12 cellular contexts compared by ENCODE assay signal in genomic region chr14:88831285-88831684, GRCh38. TPM values are rescaled to one million over a fixed set of nuclear protein-coding genes. Genes with fewer than 3 reads are reported as not detected.
DNase-seq lines count a peak whose midpoint lies in the region; ATAC-seq and TF ChIP-seq lines count a peak whose summit lies in the region.
"Had no signal": no experiment of that assay in that cellular context is flagged by ENCODE, and none has a peak within 500 bp of the region (broad histone marks: within the 10 kb centered on the region; RNA-seq: fewer than 3 reads in every experiment).

No MANE protein-coding gene starts in this region.

- CTCF ChIA-PET in PC-3 (lab: Charles Lee) = no interaction called here

- H3K4me1 Mint-ChIP-seq in T-helper 17 cell = peaks cover 3% of the 10 kb centered on the region

- peak; percentile 57 for DNase-seq in Daoy (ENCODE audit: low read depth)
- DNase-seq in PC-3 = peak; percentile 83
- peak; percentile 11 for DNase-seq in dermis blood vessel endothelial cell
- DNase-seq in prostate gland (ENCODE audit: low spot score) = peak; percentile 28
- no peak for DNase-seq in H7
- no peak for DNase-seq in SIG-M5 (lab: John Stamatoyannopoulos, UW)
- no peak for DNase-seq in T-helper 17 cell
- no peak for DNase-seq in G401 (ENCODE audit: low spot score)
- DNase-seq: activated B cell treated with CpG ODN at 0.5 μM for 24 hours, NCI-H2227 treated with DMSO at 0.1 percent for 48 hours, upper lobe of right lung had no signal

- TF ChIP-seq CTCF in PC-3 (conservative IDR thresholded peaks at IDR 0.05; ENCODE audit: low read depth, low read length) = no peak
- no peak for TF ChIP-seq CTCF in prostate gland (IDR thresholded peaks at IDR 0.05)

- intact Hi-C loops in PC-3 (cut with micrococcal nuclease) = no loop called here
- intact Hi-C loops in prostate gland (cut with DNase I) = no loop called here

- no peak overlapping the region for H2AFZ ChIP-seq in PC-3 (ENCODE audit: low read length)

- peaks cover 35% of the 10 kb centered on the region for H3K79me2 ChIP-seq in PC-3 (ENCODE audit: low read length)

- in situ Hi-C loops in G401 (cut with HindIII; ENCODE audit: low sequenced_read_pairs) = no loop called here

- no peaks in the 10 kb centered on the region for H3K9me2 ChIP-seq in PC-3 (replicated peaks; ENCODE audit: low read length)

- H3K9me3 ChIP-seq in PC-3 (ENCODE audit: low read length) (no peaks in the 10 kb centered on the region), prostate gland (no peaks in the 10 kb centered on the region), T-helper 17 cell (ENCODE audit: control insufficient read depth, low read length, poor library complexity, severe bottlenecking) (no peaks in the 10 kb centered on the region)
- H3K9me3 ChIP-seq: upper lobe of right lung had no signal

- peaks cover 7% of the 10 kb centered on the region for H3K27me3 Mint-ChIP-seq in T-helper 17 cell
- H3K27me3 Mint-ChIP-seq: activated B cell treated with CpG ODN at 0.5 μM for 24 hours had no signal

- H3K36me3 ChIP-seq in PC-3 (ENCODE audit: low read depth, low read length) = no peaks in the 10 kb centered on the region; the same call in 1 of the 2 replicates
- no peaks in the 10 kb centered on the region for H3K36me3 ChIP-seq in prostate gland
- no peaks in the 10 kb centered on the region for H3K36me3 ChIP-seq in H7 (replicated peaks; ENCODE audit: control insufficient read depth, insufficient read depth, low read length)
- H3K36me3 ChIP-seq: upper lobe of right lung had no signal

- no peak overlapping the region for H3K27ac ChIP-seq in PC-3 (ENCODE audit: low read length)
- H3K27ac ChIP-seq in prostate gland = peak overlapping the region in 1 of 2 donors; percentile 9
- H3K27ac ChIP-seq: upper lobe of right lung had no signal

- H3K36me3 Mint-ChIP-seq in T-helper 17 cell (ENCODE audit: low read depth) = peaks cover 5% of the 10 kb centered on the region

- H3K27me3 ChIP-seq in PC-3 (ENCODE audit: low read length) (no peaks in the 10 kb centered on the region), prostate gland (replicated peaks; ENCODE audit: insufficient read depth) (no peaks in the 10 kb centered on the region), H7 (ENCODE audit: control insufficient read depth, insufficient read depth, low read length) (no peaks in the 10 kb centered on the region)
- H3K27me3 ChIP-seq: upper lobe of right lung had no signal

- peak; percentile 92 for ATAC-seq in PC-3
- no peak for ATAC-seq in T-helper 17 cell
- ATAC-seq: upper lobe of right lung had no signal

- no peak overlapping the region for H3K4me3 Mint-ChIP-seq in T-helper 17 cell
- H3K4me3 Mint-ChIP-seq: activated B cell treated with CpG ODN at 0.5 μM for 24 hours had no signal

- H3K4me2 ChIP-seq in PC-3 (ENCODE audit: low read length) = no peak overlapping the region; the same call in 1 of the 2 replicates

- H4K20me1 ChIP-seq in PC-3 (ENCODE audit: low read length) = no peaks in the 10 kb centered on the region

- H3K4me3 ChIP-seq in PC-3 (ENCODE audit: low read length) (no peak overlapping the region), prostate gland (no peak overlapping the region), H7 (ENCODE audit: insufficient read depth, low read depth, low read length) (no peak overlapping the region)
- H3K4me3 ChIP-seq: upper lobe of right lung had no signal

- no TSS peak for BruUV-seq in PC-3 (replicated peaks; lab: Mats Ljungman, UMichigan)

- H3F3A ChIP-seq in PC-3 (ENCODE audit: low read length, unreplicated experiment) = no peaks in the 10 kb centered on the region

- H3K27ac Mint-ChIP-seq in T-helper 17 cell = no peak overlapping the region
- H3K27ac Mint-ChIP-seq: activated B cell treated with CpG ODN at 0.5 μM for 24 hours; activated T-helper 2 cell treated with anti-CD3 and anti-CD28 coated beads, Interferon-gamma antibody, Interleukin-2, Interleukin-4, amounts not matched to agents 10 μg/mL and 5 μg/mL and 100 μg/mL, durations not matched to agents 14 hours and 24 hours and 36 hours had no signal

- no peak for TF ChIP-seq POLR2A in prostate gland (IDR thresholded peaks at IDR 0.05)

- POLR2A ChIA-PET in PC-3 (lab: Charles Lee; ENCODE audit: unreplicated experiment) = no interaction called here

- H3K9ac ChIP-seq in PC-3 (ENCODE audit: low read length) = no peak overlapping the region

- H3K4me1 ChIP-seq in PC-3 (ENCODE audit: insufficient read depth, low read length) = peaks cover 36% of the 10 kb centered on the region
- peaks cover 3% of the 10 kb centered on the region for H3K4me1 ChIP-seq in prostate gland (replicated peaks)

RNA-seq across cellular contexts. Expression of gene TTC8, which starts 6.8 kb away (rescaled TPM):
- 19.5 and 23.9 TPM in 2 replicates for total RNA-seq in Daoy (2014; rRNA removed; shearing (Covaris generic))
- total RNA-seq in PC-3 (2014; rRNA removed) (12.6 and 24.8 TPM in 2 replicates), dermis blood vessel endothelial cell (13.3 and 18.2 TPM in 2 replicates), prostate gland (100 to 1,000 TPM in 1 of 2 donors, 10 to 100 TPM in 1; 34.8 to 115 TPM), T-helper 17 cell (1 to 10 TPM; 2.8 to 3.4 TPM)
- 14.1 and 16.7 TPM in 2 replicates for total RNA-seq in H7 (2014; rRNA removed; shearing (Covaris generic))
- 32.2 and 40.1 TPM in 2 replicates for total RNA-seq in G401 (2014; rRNA removed; shearing (Covaris generic))

RNA-seq across cellular contexts. Expression of gene EML5, which starts 38.5 kb away (rescaled TPM):
- total RNA-seq in Daoy (2014; rRNA removed; shearing (Covaris generic)) = 1.0 and 1.4 TPM in 2 replicates
- 0.66 and 0.86 TPM in 2 replicates for total RNA-seq in PC-3 (2014; rRNA removed)
- total RNA-seq in dermis blood vessel endothelial cell = under 0.01 and 0.19 TPM in 2 replicates
- total RNA-seq in prostate gland = 10 to 100 TPM in 1 of 2 donors, 1 to 10 TPM in 1; 8.3 to 17.2 TPM
- total RNA-seq in H7 (2014; rRNA removed; shearing (Covaris generic)) = 0.07 and 0.38 TPM in 2 replicates
- total RNA-seq in T-helper 17 cell = 1 to 10 TPM; 3.1 to 3.7 TPM
- not detected in 2 replicates for total RNA-seq in G401 (2014; rRNA removed; shearing (Covaris generic))

Comparison
In these comparisons a context has a peak if more than half of its experiments do, and no peak if none do; other contexts are left out.
1. DNase-seq: peak in Daoy (single experiment), PC-3 (single experiment), dermis blood vessel endothelial cell (single experiment) and prostate gland (single experiment); none in H7 (single experiment), SIG-M5 (single experiment), T-helper 17 cell (0 of 3) and G401 (single experiment).